Comparison of ENCODE assay signal across 8 cellular contexts in genomic region chr7:37448057-37448636, GRCh38. TPM values are rescaled to one million over a fixed set of nuclear protein-coding genes. Genes with fewer than 3 reads are reported as not detected.
DNase-seq lines count a peak whose midpoint lies in the region; ATAC-seq and TF ChIP-seq lines count a peak whose summit lies in the region.

No MANE protein-coding gene starts in this region.

- peak overlapping the region; percentile 97 for H2BK15ac ChIP-seq in neuronal stem cell (ENCODE audit: low read length)

- no peak overlapping the region for H4K8ac ChIP-seq in neuronal stem cell (ENCODE audit: low read depth, low read length)

- H3K14ac ChIP-seq in neuronal stem cell (ENCODE audit: low read length) = peak overlapping the region; percentile 95

- POLR2A ChIA-PET in activated CD4-positive, alpha-beta memory T cell treated with anti-CD3 and anti-CD28 coated beads, Interleukin-2, amount 10 ng/mL, durations not matched to agents 7 days and 5 days (lab: Charles Lee) = interaction anchor here (0.7 to 5.6 kb wide), 15 partner anchors 9 to 163 kb away, joined by 3 to 56 read pairs (median 5); no protein-coding TSS in a partner anchor

- peak; percentile 10 for ATAC-seq in HG03108 (IDR thresholded peaks at IDR 0.05; ENCODE audit: unreplicated experiment)

- H3K79me1 ChIP-seq in neuronal stem cell (ENCODE audit: low read depth, low read length) = no peaks in the 10 kb centered on the region

- H3K4me3 ChIP-seq in fibroblast of villous mesenchyme (ENCODE audit: low read depth, low read length) (peak overlapping the region; percentile 33), neuronal stem cell (ENCODE audit: low read length in 2 of 2) (peak overlapping the region; percentile 75 to 92)

- peaks cover 5 to 11% of the 10 kb centered on the region in 2 donors for H3K4me1 ChIP-seq in neuronal stem cell (ENCODE audit: control insufficient read depth in 2 of 2, insufficient read depth in 1 of 2, low read depth in 1 of 2, low read length in 2 of 2)

- peak overlapping the region; percentile 94 for H3K4me2 ChIP-seq in neuronal stem cell (ENCODE audit: insufficient read depth, low read length, poor library complexity, severe bottlenecking)

- H3K36me3 Mint-ChIP-seq in activated CD4-positive, alpha-beta memory T cell treated with anti-CD3 and anti-CD28 coated beads, Interleukin-2, amount 10 ng/mL, durations not matched to agents 7 days and 5 days (ENCODE audit: low read depth) = peaks cover 28% of the 10 kb centered on the region

- no peak overlapping the region for H4K91ac ChIP-seq in neuronal stem cell (ENCODE audit: low read depth, low read length, poor library complexity)

- peak overlapping the region; percentile 90 for H3K27ac Mint-ChIP-seq in activated CD4-positive, alpha-beta memory T cell treated with anti-CD3 and anti-CD28 coated beads, Interleukin-2, amount 10 ng/mL, durations not matched to agents 7 days and 5 days

- H3K9me3 ChIP-seq in neuronal stem cell (replicated peaks in 1 of 2; ENCODE audit: control insufficient read depth in 2 of 2, insufficient read depth in 1 of 2, low read depth in 1 of 2, low read length in 2 of 2) = no peaks in the 10 kb centered on the region

- peak overlapping the region; percentile 88 for H3K27ac ChIP-seq in neuronal stem cell (replicated peaks; ENCODE audit: low read length)

- peak overlapping the region; percentile 99 for H3K18ac ChIP-seq in neuronal stem cell (ENCODE audit: low read length)

- H3K4me1 Mint-ChIP-seq in activated CD4-positive, alpha-beta memory T cell treated with anti-CD3 and anti-CD28 coated beads, Interleukin-2, amount 10 ng/mL, durations not matched to agents 7 days and 5 days = peaks cover 63% of the 10 kb centered on the region

- peaks cover 0 to 11% (median 3%) of the 10 kb centered on the region in 3 experiments for H3K27me3 ChIP-seq in neuronal stem cell (ENCODE audit: control insufficient read depth in 3 of 3, insufficient read depth in 3 of 3, low read depth in 1 of 3, low read length in 3 of 3)

- peak; percentile 36 for DNase-seq in NCI-H748 (lab: John Stamatoyannopoulos, UW; ENCODE audit: unreplicated experiment)
- no peak for DNase-seq in NCI-H748 treated with DMSO at 0.1 percent for 48 hours (lab: John Stamatoyannopoulos, UW)
- no peak for DNase-seq in activated CD4-positive, alpha-beta memory T cell treated with anti-CD3 and anti-CD28 coated beads, Interleukin-2, amount 10 ng/mL, durations not matched to agents 7 days and 5 days
- DNase-seq in fibroblast of villous mesenchyme (ENCODE audit: low read depth) = no peak
- DNase-seq in neuronal stem cell (ENCODE audit: low spot score) = no peak
- no peak for DNase-seq in LoVo (ENCODE audit: low spot score)
- no peak for DNase-seq in mesenteric fat pad (ENCODE audit: low spot score)

- H2BK5ac ChIP-seq in neuronal stem cell (ENCODE audit: low read length) = peak overlapping the region; percentile 89

- WGBS in neuronal stem cell (ENCODE audit: extremely low coverage in 2 of 2, insufficient read length in 2 of 2, insufficient replicate concordance in 1 of 2), 2 donors = no CpG with 5 or more reads among the region's 62 CpGs

- peak overlapping the region; percentile 69 for H2BK120ac ChIP-seq in neuronal stem cell (ENCODE audit: low read depth, low read length)

- H2AK5ac ChIP-seq in neuronal stem cell (ENCODE audit: low read depth, low read length) = no peak overlapping the region

- H2BK12ac ChIP-seq in neuronal stem cell (ENCODE audit: low read length) = no peak overlapping the region

- H3K9ac ChIP-seq in neuronal stem cell (ENCODE audit: low read depth, low read length, poor library complexity) = peak overlapping the region; percentile 93

- no peak overlapping the region for H3K23ac ChIP-seq in neuronal stem cell (ENCODE audit: low read depth, low read length, poor library complexity)

- peak overlapping the region; percentile 91 for H2AFZ ChIP-seq in neuronal stem cell (ENCODE audit: low read length)

- TF ChIP-seq CTCF in fibroblast of villous mesenchyme (IDR thresholded peaks at IDR 0.05; ENCODE audit: insufficient read depth, low read depth, low read length) = no peak

- H3K27me3 Mint-ChIP-seq in activated CD4-positive, alpha-beta memory T cell treated with anti-CD3 and anti-CD28 coated beads, Interleukin-2, amount 10 ng/mL, durations not matched to agents 7 days and 5 days = peaks cover 3% of the 10 kb centered on the region

- no peak overlapping the region for H3K4ac ChIP-seq in neuronal stem cell (ENCODE audit: low read length)

- H3K9me3 Mint-ChIP-seq in activated CD4-positive, alpha-beta memory T cell treated with anti-CD3 and anti-CD28 coated beads, Interleukin-2, amount 10 ng/mL, durations not matched to agents 7 days and 5 days = peaks cover 2% of the 10 kb centered on the region

- peak overlapping the region; percentile 90 for H3K4me3 Mint-ChIP-seq in activated CD4-positive, alpha-beta memory T cell treated with anti-CD3 and anti-CD28 coated beads, Interleukin-2, amount 10 ng/mL, durations not matched to agents 7 days and 5 days

- no peaks in the 10 kb centered on the region for H3K36me3 ChIP-seq in neuronal stem cell (replicated peaks in 1 of 2; ENCODE audit: control insufficient read depth in 2 of 2, insufficient read depth in 2 of 2, low read length in 2 of 2)

- CTCF ChIA-PET in activated CD4-positive, alpha-beta memory T cell treated with anti-CD3 and anti-CD28 coated beads, Interleukin-2, amount 10 ng/mL, durations not matched to agents 7 days and 5 days (lab: Charles Lee) = interaction anchor here (0.6 to 3.4 kb wide), 16 partner anchors 8 to 1160 kb away, joined by 3 to 32 read pairs (median 5); no protein-coding TSS in a partner anchor

RNA-seq across cellular contexts. Expression of gene ELMO1, which starts 0.5 kb away (rescaled TPM):
- total RNA-seq in activated CD4-positive, alpha-beta memory T cell treated with anti-CD3 and anti-CD28 coated beads, Interleukin-2, amount 10 ng/mL, durations not matched to agents 7 days and 5 days = 100 to 1,000 TPM; 100 to 102 TPM
- total RNA-seq in fibroblast of villous mesenchyme (under 0.01 TPM in 1 of 2 replicates, not detected in the other), mesenteric fat pad (48.9 TPM)
- polyA plus RNA-seq in neuronal stem cell (2013, experiment 1 of 2) = 8.2 TPM
- polyA plus RNA-seq in neuronal stem cell (2013, experiment 2 of 2) = 7.3 TPM

Comparison
In these comparisons a context has a peak if more than half of its experiments do, and no peak if none do; other contexts are left out.
1. RNA of gene ELMO1, which starts 0.5 kb away (total RNA-seq): 100 to 102 TPM in activated CD4-positive, alpha-beta memory T cell treated with anti-CD3 and anti-CD28 coated beads, Interleukin-2, amount 10 ng/mL, durations not matched to agents 7 days and 5 days and 48.9 TPM in mesenteric fat pad (single experiment); under 0.01 TPM in fibroblast of villous mesenchyme; every median in the first group is over 10 times any median in the second.